Comparison of ENCODE assay signal across 2 cellular contexts in the genomic region with DNA sequence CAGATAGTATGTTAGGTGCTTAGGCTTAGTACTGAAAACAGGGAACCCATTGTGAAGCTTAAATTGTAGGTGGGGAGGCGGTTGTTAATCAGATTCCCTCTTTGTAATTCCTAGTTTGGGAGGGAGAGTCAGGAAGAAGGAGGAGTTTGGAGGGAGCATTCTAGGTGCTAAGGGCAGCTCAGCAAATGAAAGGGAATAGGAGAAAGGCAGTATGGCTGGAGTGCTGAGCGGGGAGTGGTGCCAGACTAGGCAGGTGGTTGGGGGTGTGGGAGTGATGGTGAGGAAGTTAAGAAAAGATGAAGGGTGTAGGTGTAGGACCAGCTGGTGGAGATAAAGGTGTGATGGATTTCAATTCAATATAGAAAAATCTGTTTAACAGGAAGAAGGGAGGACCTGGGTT.
TF ChIP-seq lines count a peak whose summit lies in the region.

No MANE protein-coding gene starts in this region.

TF ChIP-seq in K562, 482 proteins besides CTCF, POLR2A, EP300 and RAD21:
- 0 out of 2 replicates have a peak, but pooled peaks have one; percentile 5 for TF ChIP-seq CBFA2T3 (IDR thresholded peaks at IDR 0.05)
- no peak for TF ChIP-seq TARDBP (IDR thresholded peaks at IDR 0.05)

TF ChIP-seq in HepG2, 621 proteins besides CTCF, POLR2A, EP300 and RAD21:
- TF ChIP-seq, protein P1, sequence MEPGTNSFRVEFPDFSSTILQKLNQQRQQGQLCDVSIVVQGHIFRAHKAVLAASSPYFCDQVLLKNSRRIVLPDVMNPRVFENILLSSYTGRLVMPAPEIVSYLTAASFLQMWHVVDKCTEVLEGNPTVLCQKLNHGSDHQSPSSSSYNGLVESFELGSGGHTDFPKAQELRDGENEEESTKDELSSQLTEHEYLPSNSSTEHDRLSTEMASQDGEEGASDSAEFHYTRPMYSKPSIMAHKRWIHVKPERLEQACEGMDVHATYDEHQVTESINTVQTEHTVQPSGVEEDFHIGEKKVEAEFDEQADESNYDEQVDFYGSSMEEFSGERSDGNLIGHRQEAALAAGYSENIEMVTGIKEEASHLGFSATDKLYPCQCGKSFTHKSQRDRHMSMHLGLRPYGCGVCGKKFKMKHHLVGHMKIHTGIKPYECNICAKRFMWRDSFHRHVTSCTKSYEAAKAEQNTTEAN (CRISPR knock-in tag; conservative IDR thresholded peaks at IDR 0.05): no peak
- TF ChIP-seq CREBL2 (CRISPR knock-in tag; IDR thresholded peaks at IDR 0.05; ENCODE audit: borderline replicate concordance): no peak
- no peak for TF ChIP-seq ZNF546 (CRISPR knock-in tag; conservative IDR thresholded peaks at IDR 0.05)
- no peak for TF ChIP-seq YY1 (IDR thresholded peaks at IDR 0.05; ENCODE audit: insufficient read depth, insufficient replicate concordance, low read depth, low read length)
- TF ChIP-seq HNRNPLL (IDR thresholded peaks at IDR 0.05; ENCODE audit: low read depth, low read length, poor library complexity, severe bottlenecking): no peak
- no peak for TF ChIP-seq CCAR2 (optimal IDR thresholded peaks at IDR 0.05; ENCODE audit: low read depth, low read length)
- TF ChIP-seq PAF1 (CRISPR knock-in tag; IDR thresholded peaks at IDR 0.05): no peak
- TF ChIP-seq PTBP1 (IDR thresholded peaks at IDR 0.05; ENCODE audit: low read depth, low read length, poor library complexity, severe bottlenecking): no peak
- no peak for TF ChIP-seq BATF2 (CRISPR knock-in tag; IDR thresholded peaks at IDR 0.05)
